Comparison of ENCODE assay signal across 26 cellular contexts in the genomic region with DNA sequence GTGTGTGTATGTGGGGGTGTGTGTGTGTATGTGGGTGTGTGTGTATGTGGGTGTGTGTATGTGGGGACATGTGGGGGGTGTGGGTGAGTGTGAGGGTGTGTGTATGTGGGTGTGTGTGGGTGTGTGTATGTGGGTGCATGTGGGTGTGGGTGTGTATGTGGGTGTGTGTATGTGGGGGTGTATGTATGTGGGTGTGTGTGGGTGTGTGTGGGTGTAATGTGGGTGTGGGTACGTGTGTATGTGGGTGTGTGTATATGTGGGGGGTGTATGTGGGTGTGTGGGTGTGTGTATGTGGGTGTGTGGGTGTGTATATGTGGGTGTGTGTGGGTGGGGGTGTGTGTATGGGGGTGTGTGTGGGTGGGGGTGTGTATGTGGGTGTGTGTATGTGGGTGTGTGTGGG.
"Had no signal": no experiment of that assay in that cellular context is flagged by ENCODE, and none has a peak within 500 bp of the region (broad histone marks: within the 10 kb centered on the region; RNA-seq: fewer than 3 reads in every experiment).

No MANE protein-coding gene starts in this region.

- H3K27ac ChIP-seq: gastroesophageal sphincter, pancreas, psoas muscle, right atrium auricular region, thoracic aorta, uterus had no signal

- H3K9me3 ChIP-seq: gastroesophageal sphincter, pancreas, psoas muscle, right atrium auricular region, thoracic aorta, uterus had no signal

- DNase-seq: activated CD4-positive, alpha-beta T cell treated with anti-CD3 and anti-CD28 coated beads, Interleukin-2, amount 10 ng/mL, durations not matched to agents 7 days and 5 days; activated CD4-positive, CD25-positive, alpha-beta regulatory T cell treated with anti-CD3 and anti-CD28 coated beads, Interleukin-2, amount 50 U/mL, for 72 hours; activated effector memory CD4-positive, alpha-beta T cell treated with anti-CD3 and anti-CD28 coated beads, Interleukin-2, amount 50 U/mL, for 16 hours; activated naive CD4-positive, alpha-beta T cell treated with anti-CD3 and anti-CD28 coated beads for 36 hours; cortex of kidney; effector memory CD8-positive, alpha-beta T cell; erythroblast; head of caudate nucleus; hippocampal formation; left cardiac atrium; left ventricle myocardium superior; mammary epithelial cell; nucleus accumbens; pancreas; psoas muscle; stimulated activated CD4-positive, alpha-beta T cell treated with anti-CD3 and anti-CD28 coated beads, Interleukin-1b, Interleukin-23, amount 100 ng/mL, for 48 hours; stimulated activated CD4-positive, alpha-beta T cell treated with anti-CD3 and anti-CD28 coated beads, Interleukin-4, amount 100 ng/mL, for 4 hours; stimulated activated CD8-positive, alpha-beta memory T cell treated with anti-CD3 and anti-CD28 coated beads, Interleukin-4, amount 100 ng/mL, for 48 hours; stimulated activated naive CD4-positive, alpha-beta T cell; T-helper 2 cell; trophoblast cell; uterus had no signal

- H3K4me3 Mint-ChIP-seq: activated CD4-positive, alpha-beta T cell treated with anti-CD3 and anti-CD28 coated beads, Interleukin-2, amount 10 ng/mL, durations not matched to agents 7 days and 5 days; activated naive CD4-positive, alpha-beta T cell treated with anti-CD3 and anti-CD28 coated beads for 36 hours; effector memory CD8-positive, alpha-beta T cell had no signal

- H3K4me1 ChIP-seq: gastroesophageal sphincter, pancreas, psoas muscle, right atrium auricular region, uterus had no signal

- H3K27ac Mint-ChIP-seq: activated CD4-positive, alpha-beta T cell treated with anti-CD3 and anti-CD28 coated beads, Interleukin-2, amount 10 ng/mL, durations not matched to agents 7 days and 5 days; activated naive CD4-positive, alpha-beta T cell treated with anti-CD3 and anti-CD28 coated beads for 36 hours; effector memory CD8-positive, alpha-beta T cell had no signal

- H3K4me2 ChIP-seq: smooth muscle cell had no signal

- H3K4me1 Mint-ChIP-seq: activated CD4-positive, alpha-beta T cell treated with anti-CD3 and anti-CD28 coated beads, Interleukin-2, amount 10 ng/mL, durations not matched to agents 7 days and 5 days had no signal

- H3K36me3 ChIP-seq: gastroesophageal sphincter, pancreas, right atrium auricular region, thoracic aorta, uterus had no signal

- H3K4me3 ChIP-seq: gastroesophageal sphincter, pancreas, psoas muscle, right atrium auricular region, smooth muscle cell, thoracic aorta, uterus had no signal

- H3K27me3 Mint-ChIP-seq: activated CD4-positive, alpha-beta T cell treated with anti-CD3 and anti-CD28 coated beads, Interleukin-2, amount 10 ng/mL, durations not matched to agents 7 days and 5 days had no signal

- ATAC-seq: effector memory CD8-positive, alpha-beta T cell; gastroesophageal sphincter; left cardiac atrium; left ventricle myocardium superior; pancreas had no signal

- H3K9me3 Mint-ChIP-seq: activated CD4-positive, alpha-beta T cell treated with anti-CD3 and anti-CD28 coated beads, Interleukin-2, amount 10 ng/mL, durations not matched to agents 7 days and 5 days had no signal

- H3K27me3 ChIP-seq: pancreas, right atrium auricular region, uterus had no signal
